In the genomic region with DNA sequence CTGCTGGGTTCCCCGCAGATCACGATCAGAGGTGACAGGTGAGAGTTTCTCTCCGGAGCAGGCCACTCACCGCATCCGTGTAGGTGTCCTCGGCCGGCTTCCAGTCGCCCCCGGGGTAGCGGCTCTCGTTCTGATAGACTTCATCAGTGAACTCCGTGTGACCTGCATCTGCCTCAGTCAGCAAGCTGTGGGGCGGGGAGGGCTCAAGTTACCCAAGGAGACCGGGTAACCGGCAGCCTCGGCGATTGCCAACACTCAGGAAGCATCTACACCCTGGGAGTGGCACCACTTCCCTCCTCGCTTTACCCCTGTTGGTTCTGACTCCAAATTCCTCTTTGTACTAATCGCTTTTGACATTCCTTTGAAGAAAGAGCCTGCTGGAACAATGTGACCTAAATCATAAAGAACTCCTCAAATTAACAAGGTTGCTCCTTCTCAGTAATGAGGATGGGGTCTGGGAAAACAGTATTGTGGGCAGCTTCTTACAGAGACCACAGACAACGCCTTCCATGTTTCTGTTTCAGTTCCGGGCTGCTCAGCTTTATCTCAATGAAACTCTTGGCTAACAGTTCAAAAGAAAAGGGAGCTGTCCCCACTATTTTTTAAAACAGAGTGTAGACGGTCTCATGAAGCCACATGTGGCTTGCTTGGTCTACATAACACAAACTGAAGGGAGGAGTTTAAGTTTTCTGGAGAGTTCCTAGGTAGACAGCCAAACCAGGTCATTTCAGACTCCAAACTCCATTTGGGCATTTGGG, we compare ENCODE assay signal across 16 cellular contexts.
DNase-seq lines count a peak whose midpoint lies in the region; ATAC-seq and TF ChIP-seq lines count a peak whose summit lies in the region.
"Had no signal": no experiment of that assay in that cellular context is flagged by ENCODE, and none has a peak within 500 bp of the region (broad histone marks: within the 10 kb centered on the region; RNA-seq: fewer than 3 reads in every experiment).

No MANE protein-coding gene starts in this region.

- H3K9me3 Mint-ChIP-seq in dendritic cell treated with granulocyte-macrophage colony-stimulating factor and Interleukin-4, amounts not matched to agents 40 ng/mL and 50 ng/mL, for 4 days, result no peaks in the 10 kb centered on the region
- H3K9me3 Mint-ChIP-seq in stimulated activated naive CD8-positive, alpha-beta T cell treated with anti-CD3 and anti-CD28 coated beads, Interleukin-15, amount 100 ng/mL, for 72 hours, result no peaks in the 10 kb centered on the region
- H3K9me3 Mint-ChIP-seq in activated naive CD4-positive, alpha-beta T cell treated with anti-CD3 and anti-CD28 coated beads for 36 hours, result no peaks in the 10 kb centered on the region
- H3K9me3 Mint-ChIP-seq: stimulated activated naive CD8-positive, alpha-beta T cell treated with anti-CD3 and anti-CD28 coated beads, Interleukin-15, Interleukin-2, amounts not matched to agents 100 ng/mL and 50 ng/mL, for 24 hours had no signal

- no peaks in the 10 kb centered on the region for H3K9me3 ChIP-seq in gastrocnemius medialis

- in situ Hi-C loops in gastrocnemius medialis (cut with MboI; ENCODE audit: low sequenced_read_pairs in 4 of 4), result no loop called here

- H3K27ac ChIP-seq in gastrocnemius medialis, result no peak overlapping the region

- peaks cover 24% of the 10 kb centered on the region for H3K4me1 Mint-ChIP-seq in dendritic cell treated with granulocyte-macrophage colony-stimulating factor and Interleukin-4, amounts not matched to agents 40 ng/mL and 50 ng/mL, for 4 days (ENCODE audit: low read depth)
- peaks cover 7% of the 10 kb centered on the region for H3K4me1 Mint-ChIP-seq in stimulated activated naive CD8-positive, alpha-beta T cell treated with anti-CD3 and anti-CD28 coated beads, Interleukin-15, amount 100 ng/mL, for 72 hours
- peaks cover 3% of the 10 kb centered on the region for H3K4me1 Mint-ChIP-seq in activated naive CD4-positive, alpha-beta T cell treated with anti-CD3 and anti-CD28 coated beads for 36 hours (ENCODE audit: low read depth)

- H3K36me3 Mint-ChIP-seq in dendritic cell treated with granulocyte-macrophage colony-stimulating factor and Interleukin-4, amounts not matched to agents 40 ng/mL and 50 ng/mL, for 4 days (ENCODE audit: low read depth), result peaks cover 39% of the 10 kb centered on the region
- no peaks in the 10 kb centered on the region for H3K36me3 Mint-ChIP-seq in activated naive CD4-positive, alpha-beta T cell treated with anti-CD3 and anti-CD28 coated beads for 36 hours (ENCODE audit: low read depth)

- intact Hi-C loops in dendritic cell treated with granulocyte-macrophage colony-stimulating factor and Interleukin-4, amounts not matched to agents 40 ng/mL and 50 ng/mL, for 4 days (cut with micrococcal nuclease), result no loop called here
- intact Hi-C loops in gastrocnemius medialis (cut with DNase I; ENCODE audit: low total_unique reads), result no loop called here
- intact Hi-C loops in activated naive CD4-positive, alpha-beta T cell treated with anti-CD3 and anti-CD28 coated beads for 36 hours (cut with micrococcal nuclease), result no loop called here

- no peak for TF ChIP-seq POLR2A in gastrocnemius medialis (IDR thresholded peaks at IDR 0.05)

- peak; percentile 14 for DNase-seq in NCI-H510A treated with DMSO at 0.1 percent for 48 hours (lab: John Stamatoyannopoulos, UW)
- DNase-seq in left lobe of liver (ENCODE audit: low spot score), result no peak
- DNase-seq in gastrocnemius medialis, result peak; percentile 22 to 40
- DNase-seq in stimulated activated naive CD8-positive, alpha-beta T cell treated with anti-CD3 and anti-CD28 coated beads, Interleukin-15, amount 100 ng/mL, for 72 hours, result no peak
- DNase-seq in HEK293T (ENCODE audit: extremely low spot score), result no peak
- DNase-seq in hippocampal formation (lab: John Stamatoyannopoulos, UW), result no peak
- no peak for DNase-seq in activated naive CD4-positive, alpha-beta T cell treated with anti-CD3 and anti-CD28 coated beads for 36 hours
- DNase-seq: activated CD4-positive, alpha-beta T cell treated with anti-CD3 and anti-CD28 coated beads, Interleukin-2, amount 50 U/mL, for 4 hours; activated T-cell treated with anti-CD3 and anti-CD28 coated beads, Interleukin-2, amount 50 U/mL, for 48 hours; DMS 273 treated with DMSO at 0.1 percent for 48 hours; H9; NCI-H187 treated with DMSO at 0.1 percent for 48 hours; SIG-M5; T-helper 9 cell had no signal

- ATAC-seq in left lobe of liver (peak; percentile 35), gastrocnemius medialis (no peak)
- ATAC-seq in stimulated activated naive CD8-positive, alpha-beta T cell treated with anti-CD3 and anti-CD28 coated beads, Interleukin-15, amount 100 ng/mL, for 72 hours, result no peak

- H3K36me3 ChIP-seq in gastrocnemius medialis, result no peaks in the 10 kb centered on the region

- H3K4me3 Mint-ChIP-seq in dendritic cell treated with granulocyte-macrophage colony-stimulating factor and Interleukin-4, amounts not matched to agents 40 ng/mL and 50 ng/mL, for 4 days, result peak overlapping the region; percentile 58
- no peak overlapping the region for H3K4me3 Mint-ChIP-seq in stimulated activated naive CD8-positive, alpha-beta T cell treated with anti-CD3 and anti-CD28 coated beads, Interleukin-15, amount 100 ng/mL, for 72 hours
- no peak overlapping the region for H3K4me3 Mint-ChIP-seq in activated naive CD4-positive, alpha-beta T cell treated with anti-CD3 and anti-CD28 coated beads for 36 hours
- H3K4me3 Mint-ChIP-seq: H9; stimulated activated naive CD8-positive, alpha-beta T cell treated with anti-CD3 and anti-CD28 coated beads, Interleukin-15, Interleukin-2, amounts not matched to agents 100 ng/mL and 50 ng/mL, for 24 hours had no signal

- no peaks in the 10 kb centered on the region for H3K4me1 ChIP-seq in gastrocnemius medialis

- peak overlapping the region; percentile 83 for H3K27ac Mint-ChIP-seq in dendritic cell treated with granulocyte-macrophage colony-stimulating factor and Interleukin-4, amounts not matched to agents 40 ng/mL and 50 ng/mL, for 4 days
- H3K27ac Mint-ChIP-seq in stimulated activated naive CD8-positive, alpha-beta T cell treated with anti-CD3 and anti-CD28 coated beads, Interleukin-15, amount 100 ng/mL, for 72 hours, result no peak overlapping the region
- no peak overlapping the region for H3K27ac Mint-ChIP-seq in activated naive CD4-positive, alpha-beta T cell treated with anti-CD3 and anti-CD28 coated beads for 36 hours
- H3K27ac Mint-ChIP-seq: H9; stimulated activated naive CD8-positive, alpha-beta T cell treated with anti-CD3 and anti-CD28 coated beads, Interleukin-15, Interleukin-2, amounts not matched to agents 100 ng/mL and 50 ng/mL, for 24 hours had no signal

- no peaks in the 10 kb centered on the region for H3K27me3 Mint-ChIP-seq in dendritic cell treated with granulocyte-macrophage colony-stimulating factor and Interleukin-4, amounts not matched to agents 40 ng/mL and 50 ng/mL, for 4 days
- no peaks in the 10 kb centered on the region for H3K27me3 Mint-ChIP-seq in stimulated activated naive CD8-positive, alpha-beta T cell treated with anti-CD3 and anti-CD28 coated beads, Interleukin-15, amount 100 ng/mL, for 72 hours
- no peaks in the 10 kb centered on the region for H3K27me3 Mint-ChIP-seq in activated naive CD4-positive, alpha-beta T cell treated with anti-CD3 and anti-CD28 coated beads for 36 hours (ENCODE audit: low read depth)

- no peak overlapping the region for H3K4me3 ChIP-seq in gastrocnemius medialis

- POLR2A ChIA-PET in HEK293T (lab: Yijun Ruan, JAX), result no interaction called here

- no peak for TF ChIP-seq CTCF in gastrocnemius medialis (IDR thresholded peaks at IDR 0.05 in 4 of 5, conservative IDR thresholded peaks at IDR 0.05 in 1 of 5)

- no peaks in the 10 kb centered on the region for H3K27me3 ChIP-seq in gastrocnemius medialis

- CTCF ChIA-PET in HEK293T (lab: Yijun Ruan, JAX), result interaction anchor here (1.6 kb wide), 1 partner anchor 10 kb away, joined by 4 read pairs; no protein-coding TSS in a partner anchor
- CTCF ChIA-PET in activated naive CD4-positive, alpha-beta T cell treated with anti-CD3 and anti-CD28 coated beads for 36 hours (lab: Charles Lee), result interaction anchor here (1.5 to 1.6 kb wide), 2 partner anchors 10 to 12 kb away, joined by 5 to 6 read pairs; no protein-coding TSS in a partner anchor

TF ChIP-seq in HEK293T, 16 proteins besides CTCF, POLR2A, EP300 and RAD21:
- TF ChIP-seq ZNF384 (IDR thresholded peaks at IDR 0.05) (no peak), SP1 (IDR thresholded peaks at IDR 0.05) (no peak), FOXA1 (IDR thresholded peaks at IDR 0.05) (no peak), ELF4 (IDR thresholded peaks at IDR 0.05) (no peak), LEF1 (IDR thresholded peaks at IDR 0.05; ENCODE audit: borderline replicate concordance) (no peak), CTBP1 (IDR thresholded peaks at IDR 0.05; ENCODE audit: borderline replicate concordance) (no peak), NFRKB (IDR thresholded peaks at IDR 0.05) (no peak), BHLHE40 (IDR thresholded peaks at IDR 0.05; ENCODE audit: borderline replicate concordance) (no peak), TARDBP (IDR thresholded peaks at IDR 0.05) (no peak), ARNT (IDR thresholded peaks at IDR 0.05) (no peak), FOXK2 (IDR thresholded peaks at IDR 0.05) (no peak), FOXM1 (IDR thresholded peaks at IDR 0.05; ENCODE audit: borderline replicate concordance) (no peak)

Comparison
In these comparisons a context has a peak if more than half of its experiments do, and no peak if none do; other contexts are left out.
1. DNase-seq: peak in NCI-H510A treated with DMSO at 0.1 percent for 48 hours (single experiment) and gastrocnemius medialis (2 of 2); none in left lobe of liver (single experiment), stimulated activated naive CD8-positive, alpha-beta T cell treated with anti-CD3 and anti-CD28 coated beads, Interleukin-15, amount 100 ng/mL, for 72 hours (0 of 2), HEK293T (single experiment), hippocampal formation (0 of 2) and activated naive CD4-positive, alpha-beta T cell treated with anti-CD3 and anti-CD28 coated beads for 36 hours (single experiment).